Comparison of ENCODE assay signal across 1 cellular context in the genomic region with DNA sequence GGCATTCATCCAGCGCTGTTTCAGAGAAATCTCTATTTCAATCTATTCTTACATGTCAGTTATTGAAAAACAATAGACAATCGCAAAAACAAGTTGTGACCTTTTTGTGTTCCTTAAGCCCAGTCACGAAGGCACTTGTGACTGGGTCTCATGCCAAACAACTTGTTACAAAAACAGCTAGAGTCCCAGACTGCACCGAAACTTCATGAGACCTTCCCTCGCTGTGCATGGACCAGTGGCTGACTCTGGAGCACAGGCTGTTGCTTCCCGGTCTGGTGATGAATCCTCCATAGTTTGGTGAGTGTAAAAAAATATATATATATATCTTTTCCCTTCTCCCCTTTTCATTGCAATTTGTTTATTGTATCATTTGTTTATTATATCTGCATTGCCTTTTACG. TPM values are rescaled to one million over a fixed set of nuclear protein-coding genes. Genes with fewer than 3 reads are reported as not detected.
"Had no signal": no experiment of that assay in that cellular context is flagged by ENCODE, and none has a peak within 500 bp of the region (broad histone marks: within the 10 kb centered on the region; RNA-seq: fewer than 3 reads in every experiment).

No MANE protein-coding gene starts in this region.

RNA-seq across cellular contexts. Expression of a gene that starts 4.8 kb away (rescaled TPM):
- total RNA-seq: G401 had no signal
